Comparison of ENCODE assay signal across 17 cellular contexts in the genomic region with DNA sequence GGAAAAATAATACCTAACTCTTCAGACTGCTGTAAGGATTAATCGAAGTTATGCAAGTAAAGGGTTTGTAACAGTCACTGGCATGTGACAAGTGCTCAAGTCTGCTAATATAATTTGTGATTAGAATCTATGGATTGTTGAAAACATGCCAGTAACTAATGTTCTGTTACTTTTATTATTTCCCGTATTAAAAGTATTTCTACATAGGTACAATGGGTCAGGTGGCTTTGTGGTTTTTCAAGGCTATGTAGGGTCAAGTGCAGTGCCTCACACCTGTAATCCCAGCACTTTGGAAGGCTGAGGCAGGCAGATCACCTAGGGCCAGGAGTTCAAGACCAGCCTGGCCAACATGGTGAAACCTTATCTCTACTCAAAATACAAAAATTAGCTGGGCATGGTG. TPM values are rescaled to one million over a fixed set of nuclear protein-coding genes. Genes with fewer than 3 reads are reported as not detected.
DNase-seq lines count a peak whose midpoint lies in the region; ATAC-seq and TF ChIP-seq lines count a peak whose summit lies in the region.
"Had no signal": no experiment of that assay in that cellular context is flagged by ENCODE, and none has a peak within 500 bp of the region (broad histone marks: within the 10 kb centered on the region; RNA-seq: fewer than 3 reads in every experiment).

No MANE protein-coding gene starts in this region.

- H3K27me3 ChIP-seq in gastroesophageal sphincter = no peaks in the 10 kb centered on the region
- H3K27me3 ChIP-seq in sigmoid colon = no peaks in the 10 kb centered on the region
- H3K27me3 ChIP-seq in right cardiac atrium (ENCODE audit: control insufficient read depth, insufficient read depth) = no peaks in the 10 kb centered on the region
- H3K27me3 ChIP-seq in esophagus squamous epithelium = no peaks in the 10 kb centered on the region
- H3K27me3 ChIP-seq: SJCRH30 had no signal

- no peaks in the 10 kb centered on the region for H3K9me3 ChIP-seq in gastroesophageal sphincter
- no peaks in the 10 kb centered on the region for H3K9me3 ChIP-seq in sigmoid colon
- H3K9me3 ChIP-seq in right cardiac atrium (ENCODE audit: control insufficient read depth, low read length) = no peaks in the 10 kb centered on the region
- no peaks in the 10 kb centered on the region for H3K9me3 ChIP-seq in esophagus squamous epithelium
- H3K9me3 ChIP-seq: HAP-1, SJCRH30 had no signal

- POLR2A ChIA-PET in RWPE1 (lab: Yijun Ruan, JAX; ENCODE audit: low non-redundant PET) = no interaction called here

- peaks cover 0 to 20% (median 3%) of the 10 kb centered on the region in 3 donors for H3K4me1 ChIP-seq in gastroesophageal sphincter
- peaks cover 0 to 25% (median 12%) of the 10 kb centered on the region in 4 donors for H3K4me1 ChIP-seq in sigmoid colon
- no peaks in the 10 kb centered on the region for H3K4me1 ChIP-seq in right cardiac atrium (ENCODE audit: control insufficient read depth, insufficient read depth, low read length)
- H3K4me1 ChIP-seq in esophagus squamous epithelium = peaks cover 0 to 11% (median 6%) of the 10 kb centered on the region in 3 donors
- H3K4me1 ChIP-seq: SJCRH30 had no signal

- H3K27ac ChIP-seq in RWPE1 = peak overlapping the region; percentile 69
- H3K27ac ChIP-seq in gastroesophageal sphincter = peak overlapping the region in 3 of 4 donors; percentile 52 to 74 (median 55)
- peak overlapping the region; percentile 35 to 81 (median 64) for H3K27ac ChIP-seq in sigmoid colon
- H3K27ac ChIP-seq in right cardiac atrium (ENCODE audit: low read length) = no peak overlapping the region
- H3K27ac ChIP-seq in esophagus squamous epithelium = peak overlapping the region in 1 of 4 donors; percentile 13
- H3K27ac ChIP-seq: SJCRH30 had no signal

- 46 to 90% methylated on average over 2 of the region's 2 CpGs for WGBS in gastroesophageal sphincter (ENCODE audit: low coverage in 1 of 2), 2 donors
- 91 to 93% methylated on average over 2 of the region's 2 CpGs for WGBS in sigmoid colon, 2 donors
- WGBS in right cardiac atrium = 87% methylated on average over 2 of the region's 2 CpGs
- WGBS in esophagus squamous epithelium, 2 donors = 70 to 81% methylated on average over 2 of the region's 2 CpGs

- H3K4me3 ChIP-seq in gastroesophageal sphincter (no peak overlapping the region), sigmoid colon (no peak overlapping the region), right cardiac atrium (ENCODE audit: low read length) (no peak overlapping the region), esophagus squamous epithelium (no peak overlapping the region)
- H3K4me3 ChIP-seq: GM12878, HAP-1, SJCRH30 had no signal

- TF ChIP-seq CTCF in RWPE1 (conservative IDR thresholded peaks at IDR 0.05; ENCODE audit: low read depth) (no peak), gastroesophageal sphincter (IDR thresholded peaks at IDR 0.05) (no peak), sigmoid colon (IDR thresholded peaks at IDR 0.05) (no peak), esophagus squamous epithelium (IDR thresholded peaks at IDR 0.05) (no peak)

- H3K36me3 ChIP-seq in gastroesophageal sphincter = no peaks in the 10 kb centered on the region
- H3K36me3 ChIP-seq in sigmoid colon = no peaks in the 10 kb centered on the region
- no peaks in the 10 kb centered on the region for H3K36me3 ChIP-seq in esophagus squamous epithelium
- H3K36me3 ChIP-seq: HAP-1, SJCRH30 had no signal

- TF ChIP-seq POLR2A in gastroesophageal sphincter (IDR thresholded peaks at IDR 0.05) (no peak), sigmoid colon (IDR thresholded peaks at IDR 0.05) (no peak), esophagus squamous epithelium (IDR thresholded peaks at IDR 0.05) (no peak)

- intact Hi-C loops in sigmoid colon (cut with DNase I) = loop anchor here (2.0 kb wide), 1 partner anchor 30 kb away; a partner anchor contains a TSS
- intact Hi-C loops in right cardiac atrium (cut with DNase I) = no loop called here
- intact Hi-C loops in esophagus squamous epithelium (cut with DNase I) = no loop called here

- CTCF ChIA-PET in RWPE1 (lab: Yijun Ruan, JAX) = no interaction called here

- DNase-seq in HT-29 (ENCODE audit: low spot score) (peak; percentile 1), RWPE1 (ENCODE audit: low spot score) (no peak), sigmoid colon (no peak), inferior parietal cortex (ENCODE audit: extremely low spot score) (no peak), right cardiac atrium (no peak), esophagus squamous epithelium (lab: John Stamatoyannopoulos, UW) (no peak)
- DNase-seq: DMS 273 treated with DMSO at 0.1 percent for 48 hours, GDM1, NCI-H1048, NCI-H146, NCI-H2081, NCI-H510A, SJCRH30 had no signal

- TF ChIP-seq EP300 in gastroesophageal sphincter (IDR thresholded peaks at IDR 0.05) = no peak
- no peak for TF ChIP-seq EP300 in sigmoid colon (IDR thresholded peaks at IDR 0.05)

- ATAC-seq in gastroesophageal sphincter (no peak), GM19452 (IDR thresholded peaks at IDR 0.05; ENCODE audit: unreplicated experiment) (no peak), right cardiac atrium (no peak)
- ATAC-seq: GM12878 had no signal

RNA-seq across cellular contexts. Expression of a gene that starts 29.4 kb away (rescaled TPM):
- 1.4 and 3.2 TPM in 2 replicates for total RNA-seq in HT-29 (2014; rRNA removed; shearing (Covaris generic))
- total RNA-seq in gastroesophageal sphincter (10 to 100 TPM in 2 of 4 donors, 1 to 10 TPM in 2; 3.8 to 15.4 (median 8.8) TPM), sigmoid colon (10 to 100 TPM in 3 of 4 donors, 1 to 10 TPM in 1; 8.9 to 18.6 (median 16.6) TPM), right cardiac atrium (10 to 100 TPM; 13.8 to 22.4 (median 19.4) TPM), esophagus squamous epithelium (10 to 100 TPM in 1 of 4 donors, 1 to 10 TPM in 3; 2.2 to 11.4 (median 7.9) TPM)
- polyA plus RNA-seq in sigmoid colon (1 to 10 TPM; 2.1 to 3.9 (median 2.4) TPM), right cardiac atrium (13.9 TPM)
